8 cellular contexts compared by ENCODE assay signal in genomic region chr2:27773959-27774358, GRCh38. TPM values are rescaled to one million over a fixed set of nuclear protein-coding genes. Genes with fewer than 3 reads are reported as not detected.
A peak's percentile ranks its signal among the peaks of the same experiment; 100 is the strongest.
DNase-seq lines count a peak whose midpoint lies in the region; ATAC-seq and TF ChIP-seq lines count a peak whose summit lies in the region.

No MANE protein-coding gene starts in this region.

- no peak overlapping the region for H3K27ac ChIP-seq in stomach smooth muscle (ENCODE audit: low read length)

- peaks cover 34% of the 10 kb centered on the region for H3K36me3 Mint-ChIP-seq in activated T-cell treated with anti-CD3 and anti-CD28 coated beads, Interleukin-2, amount 50 U/mL, for 4 hours (ENCODE audit: insufficient read depth)
- peaks cover 10% of the 10 kb centered on the region for H3K36me3 Mint-ChIP-seq in T-helper 17 cell (ENCODE audit: low read depth)
- no peaks in the 10 kb centered on the region for H3K36me3 Mint-ChIP-seq in glutamatergic neuron (ENCODE audit: unreplicated experiment)

- no peak for DNase-seq in activated T-cell treated with anti-CD3 and anti-CD28 coated beads, Interleukin-2, amount 50 U/mL, for 4 hours
- DNase-seq in activated T-cell treated with anti-CD3 and anti-CD28 coated beads, Interleukin-2, amount 50 U/mL, for 1 hour = no peak
- DNase-seq in T-helper 17 cell (no peak), glutamatergic neuron (no peak), GOT3 (lab: John Stamatoyannopoulos, UW) (no peak), amygdala (lab: John Stamatoyannopoulos, UW) (no peak)

- peak overlapping the region in 1 of 2 donors; percentile 1 for H3K9ac ChIP-seq in stomach smooth muscle (ENCODE audit: low read length in 2 of 2)

- peak overlapping the region; percentile 99 for H3K27ac Mint-ChIP-seq in T-helper 17 cell
- no peak overlapping the region for H3K27ac Mint-ChIP-seq in glutamatergic neuron (ENCODE audit: unreplicated experiment)

- H3K4me3 Mint-ChIP-seq in activated T-cell treated with anti-CD3 and anti-CD28 coated beads, Interleukin-2, amount 50 U/mL, for 4 hours = peak overlapping the region; percentile 99
- H3K4me3 Mint-ChIP-seq in T-helper 17 cell = no peak overlapping the region
- peak overlapping the region; percentile 48 for H3K4me3 Mint-ChIP-seq in glutamatergic neuron (ENCODE audit: unreplicated experiment)

- no peaks in the 10 kb centered on the region for H3K9me3 Mint-ChIP-seq in activated T-cell treated with anti-CD3 and anti-CD28 coated beads, Interleukin-2, amount 50 U/mL, for 4 hours
- peaks cover 4% of the 10 kb centered on the region for H3K9me3 Mint-ChIP-seq in glutamatergic neuron (ENCODE audit: unreplicated experiment)

- H3K27me3 ChIP-seq in stomach smooth muscle (ENCODE audit: control insufficient read depth in 1 of 2, insufficient read depth in 2 of 2, low read length in 2 of 2) = no peaks in the 10 kb centered on the region

- no peak for ATAC-seq in activated T-cell treated with anti-CD3 and anti-CD28 coated beads, Interleukin-2, amount 50 U/mL, for 4 hours
- no peak for ATAC-seq in T-helper 17 cell
- no peak for ATAC-seq in GM21515 (IDR thresholded peaks at IDR 0.05; ENCODE audit: unreplicated experiment)

- TF ChIP-seq CTCF in glutamatergic neuron (IDR thresholded peaks at IDR 0.05; ENCODE audit: partially characterized antibody, unreplicated experiment) = no peak

- H3K4me3 ChIP-seq in stomach smooth muscle (ENCODE audit: low read length in 2 of 2) = peak overlapping the region; percentile 17 to 98

- H3K4me1 Mint-ChIP-seq in activated T-cell treated with anti-CD3 and anti-CD28 coated beads, Interleukin-2, amount 50 U/mL, for 4 hours (ENCODE audit: low read depth) = peaks cover 48% of the 10 kb centered on the region
- H3K4me1 Mint-ChIP-seq in T-helper 17 cell (peaks cover 40% of the 10 kb centered on the region), glutamatergic neuron (ENCODE audit: low read depth, unreplicated experiment) (peaks cover 7% of the 10 kb centered on the region)

- peaks cover 15% of the 10 kb centered on the region for H3K4me1 ChIP-seq in stomach smooth muscle (ENCODE audit: control insufficient read depth, insufficient read depth, low read length)

- H3K36me3 ChIP-seq in stomach smooth muscle (ENCODE audit: control insufficient read depth in 2 of 2, insufficient read depth in 2 of 2, low read length in 2 of 2) = peaks cover 4 to 8% of the 10 kb centered on the region in 2 donors

- no peaks in the 10 kb centered on the region for H3K27me3 Mint-ChIP-seq in activated T-cell treated with anti-CD3 and anti-CD28 coated beads, Interleukin-2, amount 50 U/mL, for 4 hours (ENCODE audit: low read depth)
- no peaks in the 10 kb centered on the region for H3K27me3 Mint-ChIP-seq in T-helper 17 cell
- H3K27me3 Mint-ChIP-seq in glutamatergic neuron (ENCODE audit: unreplicated experiment) = no peaks in the 10 kb centered on the region

- H3K9me3 ChIP-seq in T-helper 17 cell (ENCODE audit: control insufficient read depth, low read length, poor library complexity, severe bottlenecking) = no peaks in the 10 kb centered on the region
- no peaks in the 10 kb centered on the region for H3K9me3 ChIP-seq in stomach smooth muscle (ENCODE audit: control insufficient read depth in 2 of 2, low read length in 2 of 2)

RNA-seq across cellular contexts. Expression of gene MRPL33, which starts 2.4 kb away (rescaled TPM):
- total RNA-seq in activated T-cell treated with anti-CD3 and anti-CD28 coated beads, Interleukin-2, amount 50 U/mL, for 4 hours = 10 to 100 TPM; 67.9 to 84.5 (median 68.4) TPM
- total RNA-seq in T-helper 17 cell = 10 to 100 TPM; 24.6 to 38.9 TPM
- 54.2 TPM for total RNA-seq in glutamatergic neuron (ENCODE audit: unreplicated experiment)
